In the genomic region with DNA sequence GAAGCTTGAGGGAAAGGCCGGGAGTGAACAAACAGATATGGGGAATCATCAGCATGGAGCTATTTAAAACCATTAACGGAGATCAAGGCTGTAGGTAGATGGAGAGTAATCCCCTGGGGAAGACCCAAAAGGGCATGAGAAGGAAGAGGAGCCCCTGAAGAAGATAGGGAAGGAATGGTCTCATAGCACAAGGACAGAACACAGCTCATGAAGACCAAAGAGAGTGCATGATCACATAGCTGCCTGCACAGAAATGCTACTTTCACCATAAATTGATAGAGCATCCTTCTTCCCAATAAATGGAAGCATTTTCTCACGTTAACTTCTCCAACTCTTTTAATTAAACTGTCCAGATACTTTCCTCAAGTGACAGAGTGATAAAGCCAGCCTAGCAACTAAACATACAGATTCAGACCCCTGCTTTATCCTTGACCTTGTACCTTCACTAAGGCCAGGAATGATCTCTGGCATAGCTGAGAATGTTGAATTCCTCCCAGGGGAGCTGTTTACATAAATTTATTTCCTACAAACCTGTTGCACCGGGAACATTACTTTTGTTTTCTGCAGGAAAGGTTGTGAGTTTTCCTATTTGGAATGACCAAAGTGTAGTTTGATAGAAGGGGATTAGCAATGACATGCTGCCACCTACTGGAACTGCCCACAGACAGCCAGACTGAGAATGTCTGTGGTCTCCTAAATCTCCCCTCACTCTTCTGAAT, we compare ENCODE assay signal across 8 cellular contexts.
DNase-seq lines count a peak whose midpoint lies in the region; ATAC-seq, FAIRE-seq and TF ChIP-seq lines count a peak whose summit lies in the region.

No MANE protein-coding gene starts in this region.

- H3K36me3 ChIP-seq in HAP-1 (replicated peaks) (no peaks in the 10 kb centered on the region), pancreas (no peaks in the 10 kb centered on the region)

- WGBS in pancreas, 2 donors: 41 to 44% methylated on average over 4 of the region's 4 CpGs

- DNase-seq in AG10803 (ENCODE audit: low read depth): peak; percentile 35
- peak; percentile 60 to 67 for DNase-seq in HAP-1 (ENCODE audit: low spot score in 2 of 2)
- DNase-seq in OCI-M1 (lab: John Stamatoyannopoulos, UW): peak; percentile 9
- peak; percentile 7 for DNase-seq in fibroblast of gingiva (ENCODE audit: low read depth)
- peak in 2 of 6 donors; percentile 25 to 41 for DNase-seq in pancreas
- DNase-seq in stimulated activated naive CD4-positive, alpha-beta T cell treated with Interleukin-2 at 50 U/mL for 16 hours (lab: John Stamatoyannopoulos, UW): no peak
- DNase-seq in KG1 (lab: John Stamatoyannopoulos, UW): no peak

- intact Hi-C loops in pancreas (cut with DNase I): no loop called here

- H3K4me1 ChIP-seq in HAP-1: no peaks in the 10 kb centered on the region
- peaks cover 0 to 13% (median 2%) of the 10 kb centered on the region in 3 donors for H3K4me1 ChIP-seq in pancreas

- no peak overlapping the region for H3K27ac ChIP-seq in pancreas

- no peak for FAIRE-seq in pancreas (lab: Jason Lieb, UNC)

- in situ Hi-C loops in HAP-1 (cut with MboI; ENCODE audit: low sequenced_read_pairs): no loop called here

- H3K4me3 ChIP-seq in AG10803 (ENCODE audit: low read length) (no peak overlapping the region), HAP-1 (no peak overlapping the region), pancreas (no peak overlapping the region)

- H3K9me3 ChIP-seq in HAP-1: no peaks in the 10 kb centered on the region
- H3K9me3 ChIP-seq in pancreas: no peaks in the 10 kb centered on the region

- TF ChIP-seq CTCF in AG10803 (conservative IDR thresholded peaks at IDR 0.05; ENCODE audit: low read length) (peak; percentile 81), pancreas (IDR thresholded peaks at IDR 0.05) (peak in 3 of 4 donors; percentile 50 to 57 (median 54))

- peak; percentile 63 to 89 (median 86) for ATAC-seq in pancreas
- ATAC-seq in HG02678 (IDR thresholded peaks at IDR 0.05; ENCODE audit: unreplicated experiment): no peak

- H3K27me3 ChIP-seq in HAP-1 (ENCODE audit: low read depth): no peaks in the 10 kb centered on the region
- no peaks in the 10 kb centered on the region for H3K27me3 ChIP-seq in pancreas

Comparison
In these comparisons a context has a peak if more than half of its experiments do, and no peak if none do; other contexts are left out.
1. DNase-seq: peak in AG10803 (single experiment), HAP-1 (2 of 2), OCI-M1 (single experiment) and fibroblast of gingiva (single experiment); none in stimulated activated naive CD4-positive, alpha-beta T cell treated with Interleukin-2 at 50 U/mL for 16 hours (single experiment) and KG1 (single experiment).